ENCODE assay signal across 16 cellular contexts in the genomic region with DNA sequence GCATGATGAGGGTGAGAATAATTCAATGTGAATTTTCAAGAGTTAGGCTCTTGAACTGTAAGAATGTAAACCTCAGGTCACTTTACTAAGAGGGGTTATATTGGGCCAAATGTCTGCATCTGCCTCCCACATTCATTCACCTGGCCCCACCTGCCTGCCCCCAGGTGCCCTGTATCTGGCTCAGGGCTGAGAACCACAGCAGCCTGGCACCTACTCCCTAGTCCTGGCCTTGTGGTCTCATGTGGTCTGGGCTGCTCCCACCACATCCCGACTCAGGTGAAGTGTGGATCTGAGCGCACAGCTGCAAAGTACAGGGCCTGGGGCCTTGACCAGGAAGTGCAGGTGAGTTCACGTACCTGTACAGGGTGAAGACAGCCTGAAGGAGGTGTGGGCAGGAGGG.
DNase-seq lines count a peak whose midpoint lies in the region; ATAC-seq and TF ChIP-seq lines count a peak whose summit lies in the region.
"Had no signal": no experiment of that assay in that cellular context is flagged by ENCODE, and none has a peak within 500 bp of the region (broad histone marks: within the 10 kb centered on the region; RNA-seq: fewer than 3 reads in every experiment).

No MANE protein-coding gene starts in this region.

- no peak overlapping the region for H3K14ac ChIP-seq in IMR-90 (replicated peaks; ENCODE audit: low read depth, low read length)

- TF ChIP-seq CTCF in IMR-90 (conservative IDR thresholded peaks at IDR 0.05; ENCODE audit: low read depth, low read length) (no peak), neutrophil (IDR thresholded peaks at IDR 0.05) (no peak), upper lobe of left lung (IDR thresholded peaks at IDR 0.05) (no peak)

- dilution Hi-C loops in IMR-90 (cut with HindIII; ENCODE audit: low sequenced_read_pairs, unreplicated experiment): no loop called here

- H2BK5ac ChIP-seq in IMR-90 (ENCODE audit: low read depth, low read length, poor library complexity, severe bottlenecking): no peak overlapping the region

- H3K4ac ChIP-seq in IMR-90 (ENCODE audit: low read depth, low read length): 0 out of 2 replicates have a peak overlapping the region, but pooled peaks have one; percentile 15

- no peak overlapping the region for H2AFZ ChIP-seq in IMR-90 (replicated peaks; ENCODE audit: low read length, poor library complexity)

- no peaks in the 10 kb centered on the region for H3K36me3 ChIP-seq in IMR-90 (ENCODE audit: control insufficient read depth, insufficient read depth, low read length)
- H3K36me3 ChIP-seq in neutrophil: no peaks in the 10 kb centered on the region
- H3K36me3 ChIP-seq in upper lobe of left lung: no peaks in the 10 kb centered on the region
- H3K36me3 ChIP-seq: HAP-1 had no signal

- no peak overlapping the region for H2BK15ac ChIP-seq in IMR-90 (ENCODE audit: low read depth, low read length)

- TF ChIP-seq POLR2A in IMR-90 (IDR thresholded peaks at IDR 0.05; ENCODE audit: low read depth, low read length): no peak
- TF ChIP-seq POLR2A in upper lobe of left lung (IDR thresholded peaks at IDR 0.05): no peak

- H3K27ac ChIP-seq in IMR-90 (ENCODE audit: insufficient read depth, low read length) (no peak overlapping the region), layer of hippocampus (ENCODE audit: low read depth, low read length) (peak overlapping the region; percentile 62), neutrophil (peak overlapping the region; percentile 68), upper lobe of left lung (peak overlapping the region in 3 of 4 donors; percentile 14 to 63 (median 34))
- H3K27ac ChIP-seq: BLaER1, HL-60 had no signal

- H3K4me3 ChIP-seq in IMR-90 (ENCODE audit: insufficient read depth, low read depth, low read length): no peak overlapping the region
- H3K4me3 ChIP-seq in neutrophil (ENCODE audit: low read depth in 1 of 2, low read length in 1 of 2): no peak overlapping the region
- H3K4me3 ChIP-seq in upper lobe of left lung: no peak overlapping the region
- H3K4me3 ChIP-seq: BLaER1, HAP-1 had no signal

- H4K8ac ChIP-seq in IMR-90 (ENCODE audit: low read depth in 2 of 2, low read length in 2 of 2): no peak overlapping the region

- peaks cover 32% of the 10 kb centered on the region for H3K9me1 ChIP-seq in IMR-90 (ENCODE audit: insufficient read depth, low read length)

- TF ChIP-seq RAD21 in IMR-90 (IDR thresholded peaks at IDR 0.05; ENCODE audit: low read length): no peak

- DNase-seq in IMR-90 (no peak), upper lobe of left lung (peak in 1 of 2 donors; percentile 12), left cardiac atrium (no peak), NCI-H82 treated with DMSO at 0.1 percent for 48 hours (lab: John Stamatoyannopoulos, UW; ENCODE audit: unreplicated experiment) (no peak), NCI-H1436 (lab: John Stamatoyannopoulos, UW) (no peak)
- DNase-seq: 8988T; Caco-2; CD8-positive, alpha-beta memory T cell; DND-41; GDM1; GOT3 had no signal

- no CpG with 5 or more reads among the region's 3 CpGs for WGBS in IMR-90 (ENCODE audit: extremely low coverage in 2 of 2, insufficient read length in 1 of 2), 2 experiments
- 75 to 86% methylated on average over 2 to 3 of the region's 3 CpGs for WGBS in upper lobe of left lung, 2 donors

- no peak overlapping the region for H2BK20ac ChIP-seq in IMR-90 (ENCODE audit: low read depth, low read length)

- no peaks in the 10 kb centered on the region for H4K20me1 ChIP-seq in IMR-90 (ENCODE audit: insufficient read depth, low read length)
- H4K20me1 ChIP-seq: BLaER1 had no signal

- POLR2A ChIA-PET in IMR-90 (lab: Charles Lee; ENCODE audit: unreplicated experiment): no interaction called here

- H3K79me1 ChIP-seq in IMR-90 (ENCODE audit: low read depth in 1 of 2, low read length in 2 of 2): no peaks in the 10 kb centered on the region

- 0 out of 2 replicates have a peak overlapping the region, but pooled peaks have one; percentile 10 for H2BK120ac ChIP-seq in IMR-90 (ENCODE audit: low read depth, low read length)

- CTCF ChIA-PET in IMR-90 (lab: Yijun Ruan, JAX): interaction anchor here (1.2 to 1.5 kb wide), 2 partner anchors 17 to 110 kb away, joined by 4 to 5 read pairs; no protein-coding TSS in a partner anchor

- H3K18ac ChIP-seq in IMR-90 (ENCODE audit: low read depth, low read length): 0 out of 2 replicates have a peak overlapping the region, but pooled peaks have one; percentile 33

- intact Hi-C loops in IMR-90 (cut with micrococcal nuclease): no loop called here
- intact Hi-C loops in left cardiac atrium (cut with DNase I): no loop called here

- H3K4me2 ChIP-seq in IMR-90 (ENCODE audit: low read depth, low read length): no peak overlapping the region
- H3K4me2 ChIP-seq: BLaER1 had no signal

- H3K27me3 ChIP-seq in IMR-90 (ENCODE audit: control insufficient read depth, insufficient read depth, low read length) (no peaks in the 10 kb centered on the region), layer of hippocampus (ENCODE audit: control insufficient read depth, insufficient read depth, low read length) (no peaks in the 10 kb centered on the region), neutrophil (no peaks in the 10 kb centered on the region), upper lobe of left lung (no peaks in the 10 kb centered on the region)
- H3K27me3 ChIP-seq: BLaER1 had no signal

- 0 out of 2 replicates have a peak overlapping the region, but pooled peaks have one; percentile 20 for H2AK5ac ChIP-seq in IMR-90 (ENCODE audit: low read depth, low read length)

- no peak for TF ChIP-seq EP300 in upper lobe of left lung (IDR thresholded peaks at IDR 0.05)

- H3K4me1 ChIP-seq in IMR-90 (ENCODE audit: control insufficient read depth, insufficient read depth, low read length) (peaks cover 21% of the 10 kb centered on the region), neutrophil (ENCODE audit: control insufficient read depth in 1 of 2, insufficient read depth in 1 of 2, low read depth in 1 of 2, low read length in 1 of 2) (peaks cover 63% of the 10 kb centered on the region in 2 experiments), upper lobe of left lung (peaks cover 24 to 47% (median 27%) of the 10 kb centered on the region in 4 donors)
- H3K4me1 ChIP-seq: Caco-2, HAP-1 had no signal

- H4K5ac ChIP-seq in IMR-90 (ENCODE audit: low read depth, low read length): no peak overlapping the region

- H3K9ac ChIP-seq in IMR-90 (ENCODE audit: low read depth, low read length): no peak overlapping the region
- H3K9ac ChIP-seq: BLaER1 had no signal

- in situ Hi-C loops in IMR-90 (cut with MboI; ENCODE audit: low sequenced_read_pairs): no loop called here

- no peak overlapping the region for H3K56ac ChIP-seq in IMR-90 (ENCODE audit: extremely low read depth, insufficient read depth, low read length)

- H2AK9ac ChIP-seq in IMR-90 (replicated peaks; ENCODE audit: low read depth, low read length, poor library complexity): peak overlapping the region; percentile 28

- H3K23ac ChIP-seq in IMR-90 (ENCODE audit: low read depth, low read length): no peak overlapping the region; the same call in 1 of the 2 replicates

- no peak overlapping the region for H4K91ac ChIP-seq in IMR-90 (ENCODE audit: insufficient read depth, low read depth, low read length)

- no peak for ATAC-seq in IMR-90 (ENCODE audit: low read depth)
- peak in 1 of 2 donors; percentile 61 for ATAC-seq in upper lobe of left lung (ENCODE audit: low FRiP score in 2 of 2)
- ATAC-seq in left cardiac atrium: no peak

- no TSS peak for BruUV-seq in IMR-90 (replicated peaks; lab: Mats Ljungman, UMichigan)

- H3K9me3 ChIP-seq in IMR-90 (ENCODE audit: control insufficient read depth, insufficient read depth, low read length) (peaks cover 13% of the 10 kb centered on the region), neutrophil (no peaks in the 10 kb centered on the region), upper lobe of left lung (peaks cover 0 to 18% (median 7%) of the 10 kb centered on the region in 4 donors)

TF ChIP-seq in IMR-90, 13 proteins besides CTCF, POLR2A, EP300 and RAD21:
- no peak for TF ChIP-seq MAZ (IDR thresholded peaks at IDR 0.05; ENCODE audit: borderline replicate concordance, low read depth, low read length)
- no peak for TF ChIP-seq MXI1 (IDR thresholded peaks at IDR 0.05; ENCODE audit: borderline replicate concordance, low read depth, low read length)
- TF ChIP-seq SMC3 (IDR thresholded peaks at IDR 0.05; ENCODE audit: low read depth, low read length): no peak
- no peak for TF ChIP-seq RFX5 (IDR thresholded peaks at IDR 0.05; ENCODE audit: low read depth, low read length)
- no peak for TF ChIP-seq BHLHE40 (IDR thresholded peaks at IDR 0.05; ENCODE audit: low read depth, low read length)
- no peak for TF ChIP-seq FOS (IDR thresholded peaks at IDR 0.05; ENCODE audit: low read depth, low read length)
- TF ChIP-seq, protein P1, sequence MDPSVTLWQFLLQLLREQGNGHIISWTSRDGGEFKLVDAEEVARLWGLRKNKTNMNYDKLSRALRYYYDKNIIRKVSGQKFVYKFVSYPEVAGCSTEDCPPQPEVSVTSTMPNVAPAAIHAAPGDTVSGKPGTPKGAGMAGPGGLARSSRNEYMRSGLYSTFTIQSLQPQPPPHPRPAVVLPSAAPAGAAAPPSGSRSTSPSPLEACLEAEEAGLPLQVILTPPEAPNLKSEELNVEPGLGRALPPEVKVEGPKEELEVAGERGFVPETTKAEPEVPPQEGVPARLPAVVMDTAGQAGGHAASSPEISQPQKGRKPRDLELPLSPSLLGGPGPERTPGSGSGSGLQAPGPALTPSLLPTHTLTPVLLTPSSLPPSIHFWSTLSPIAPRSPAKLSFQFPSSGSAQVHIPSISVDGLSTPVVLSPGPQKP (IDR thresholded peaks at IDR 0.05; ENCODE audit: borderline replicate concordance, low read depth, low read length): no peak
- TF ChIP-seq CEBPB (IDR thresholded peaks at IDR 0.05; ENCODE audit: low read depth, low read length): no peak
- no peak for TF ChIP-seq CHD1 (IDR thresholded peaks at IDR 0.05; ENCODE audit: low read depth, low read length)
- no peak for TF ChIP-seq RCOR1 (IDR thresholded peaks at IDR 0.05; ENCODE audit: insufficient replicate concordance, low read length)
- TF ChIP-seq NFE2L2 (IDR thresholded peaks at IDR 0.05; ENCODE audit: low read depth, low read length): no peak
- TF ChIP-seq, protein P2, sequence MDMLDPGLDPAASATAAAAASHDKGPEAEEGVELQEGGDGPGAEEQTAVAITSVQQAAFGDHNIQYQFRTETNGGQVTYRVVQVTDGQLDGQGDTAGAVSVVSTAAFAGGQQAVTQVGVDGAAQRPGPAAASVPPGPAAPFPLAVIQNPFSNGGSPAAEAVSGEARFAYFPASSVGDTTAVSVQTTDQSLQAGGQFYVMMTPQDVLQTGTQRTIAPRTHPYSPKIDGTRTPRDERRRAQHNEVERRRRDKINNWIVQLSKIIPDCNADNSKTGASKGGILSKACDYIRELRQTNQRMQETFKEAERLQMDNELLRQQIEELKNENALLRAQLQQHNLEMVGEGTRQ (IDR thresholded peaks at IDR 0.05; ENCODE audit: low read depth, low read length): no peak
- TF ChIP-seq MAFK (IDR thresholded peaks at IDR 0.05; ENCODE audit: low read depth, low read length): no peak
